ENCODE assay signal across 9 cellular contexts in the genomic region with DNA sequence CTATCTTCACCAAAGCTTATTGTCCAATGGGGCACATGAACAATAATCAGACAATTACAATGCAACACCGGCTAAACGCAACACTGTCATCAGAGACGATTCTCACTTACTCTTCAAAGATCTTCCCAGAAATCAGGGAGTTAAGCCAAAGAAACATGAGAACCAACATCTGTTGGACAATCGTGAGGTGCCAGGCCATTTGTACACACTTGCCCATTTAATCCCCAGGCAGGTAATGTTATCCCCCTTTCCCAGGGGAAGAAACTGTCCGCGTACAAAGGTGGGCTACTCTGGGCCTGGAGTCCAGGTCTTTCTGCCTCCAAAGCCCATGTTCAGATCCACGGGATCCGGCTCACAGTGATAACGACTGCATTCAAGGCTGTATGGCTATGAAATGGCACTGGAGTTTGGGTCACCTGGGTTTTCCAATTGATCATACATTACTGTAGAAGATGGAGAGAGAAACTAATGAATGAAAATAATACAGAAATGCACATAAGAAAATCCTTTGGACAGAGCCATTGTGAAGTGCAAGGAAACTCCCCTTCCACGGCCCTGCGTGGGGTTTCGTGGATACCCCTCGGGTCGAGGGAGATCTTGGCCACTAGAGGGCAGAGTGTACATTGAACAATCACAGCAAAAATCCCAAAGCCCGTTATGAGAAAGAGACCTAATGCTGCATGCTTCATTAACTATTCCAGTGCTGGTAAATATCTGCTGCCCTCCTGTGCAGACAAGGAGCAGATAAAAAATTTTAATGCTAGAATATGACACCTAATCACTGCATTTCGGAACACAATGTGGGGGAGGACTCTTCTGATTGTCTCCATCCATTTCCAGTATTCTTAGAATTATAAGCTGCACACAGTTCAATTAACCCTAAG.
DNase-seq lines count a peak whose midpoint lies in the region; ATAC-seq and TF ChIP-seq lines count a peak whose summit lies in the region.
"Had no signal": no experiment of that assay in that cellular context is flagged by ENCODE, and none has a peak within 500 bp of the region (broad histone marks: within the 10 kb centered on the region; RNA-seq: fewer than 3 reads in every experiment).

No MANE protein-coding gene starts in this region.

- no peak overlapping the region for H3K4me2 ChIP-seq in Karpas-422 (ENCODE audit: low read depth, low read length, poor library complexity, severe bottlenecking)
- H3K4me2 ChIP-seq: BLaER1 had no signal

- no peaks in the 10 kb centered on the region for H3K9me3 ChIP-seq in Karpas-422 (ENCODE audit: low read length)
- no peaks in the 10 kb centered on the region for H3K9me3 ChIP-seq in cardiac muscle cell (ENCODE audit: low read depth)
- no peaks in the 10 kb centered on the region for H3K9me3 ChIP-seq in sigmoid colon
- H3K9me3 ChIP-seq: BLaER1 had no signal

- H3K4me1 ChIP-seq in Karpas-422 (ENCODE audit: low read length) (peaks cover 19% of the 10 kb centered on the region), cardiac muscle cell (ENCODE audit: low read depth) (no peaks in the 10 kb centered on the region), sigmoid colon (peaks cover 0 to 16% (median 6%) of the 10 kb centered on the region in 4 donors)
- H3K4me1 ChIP-seq: BLaER1 had no signal

- 44 to 54% methylated on average over 16 of the region's 16 CpGs for WGBS in sigmoid colon, 2 donors

- no peak overlapping the region for H3K27ac Mint-ChIP-seq in activated naive CD8-positive, alpha-beta T cell treated with anti-CD3 and anti-CD28 coated beads for 36 hours

- no peak for TF ChIP-seq POLR2A in sigmoid colon (IDR thresholded peaks at IDR 0.05)

- no peak overlapping the region for H2AFZ ChIP-seq in Karpas-422 (ENCODE audit: low read length)

- no peak overlapping the region for H3K9ac ChIP-seq in Karpas-422 (ENCODE audit: low read length)
- H3K9ac ChIP-seq: BLaER1 had no signal

- H3K27me3 ChIP-seq in Karpas-422 (ENCODE audit: low read length) (no peaks in the 10 kb centered on the region), cardiac muscle cell (no peaks in the 10 kb centered on the region), sigmoid colon (no peaks in the 10 kb centered on the region)
- H3K27me3 ChIP-seq: BLaER1 had no signal

- H3K36me3 ChIP-seq in Karpas-422 (ENCODE audit: insufficient read depth, low read length) (no peaks in the 10 kb centered on the region), cardiac muscle cell (no peaks in the 10 kb centered on the region), sigmoid colon (no peaks in the 10 kb centered on the region)
- H3K36me3 ChIP-seq: BLaER1 had no signal

- H3K27me3 Mint-ChIP-seq in activated naive CD8-positive, alpha-beta T cell treated with anti-CD3 and anti-CD28 coated beads for 36 hours, result no peaks in the 10 kb centered on the region

- H3K9me2 ChIP-seq in Karpas-422 (replicated peaks; ENCODE audit: insufficient read depth, low read length), result no peaks in the 10 kb centered on the region

- H3K4me1 Mint-ChIP-seq in activated naive CD8-positive, alpha-beta T cell treated with anti-CD3 and anti-CD28 coated beads for 36 hours, result peaks cover 6% of the 10 kb centered on the region

- TF ChIP-seq CTCF in cardiac muscle cell (IDR thresholded peaks at IDR 0.05; ENCODE audit: low read depth, low read length), result peak; percentile 84
- TF ChIP-seq CTCF in sigmoid colon (IDR thresholded peaks at IDR 0.05), result peak; percentile 76 to 84 (median 78)

- no peaks in the 10 kb centered on the region for H3K9me3 Mint-ChIP-seq in activated naive CD8-positive, alpha-beta T cell treated with anti-CD3 and anti-CD28 coated beads for 36 hours

- no peaks in the 10 kb centered on the region for H3K79me2 ChIP-seq in Karpas-422 (ENCODE audit: low read length)

- intact Hi-C loops in sigmoid colon (cut with DNase I), result loop anchor here (1.0 to 5.0 kb wide), 4 partner anchors 259 to 483 kb away; no protein-coding TSS in a partner anchor

- ATAC-seq in HG03520 (IDR thresholded peaks at IDR 0.05; ENCODE audit: unreplicated experiment), result no peak

- H3K27ac ChIP-seq in Karpas-422 (ENCODE audit: low read length), result no peak overlapping the region
- no peak overlapping the region for H3K27ac ChIP-seq in cardiac muscle cell
- H3K27ac ChIP-seq in sigmoid colon, result no peak overlapping the region
- H3K27ac ChIP-seq: BLaER1 had no signal

- H3K4me3 ChIP-seq in Karpas-422 (ENCODE audit: low read length), result no peak overlapping the region
- H3K4me3 ChIP-seq in cardiac muscle cell, result no peak overlapping the region
- no peak overlapping the region for H3K4me3 ChIP-seq in sigmoid colon
- H3K4me3 ChIP-seq: BLaER1 had no signal

- no peaks in the 10 kb centered on the region for H4K20me1 ChIP-seq in Karpas-422 (ENCODE audit: insufficient read depth, low read depth, low read length)
- H4K20me1 ChIP-seq: BLaER1 had no signal

- TF ChIP-seq EP300 in sigmoid colon (IDR thresholded peaks at IDR 0.05), result no peak

- H3K36me3 Mint-ChIP-seq in activated naive CD8-positive, alpha-beta T cell treated with anti-CD3 and anti-CD28 coated beads for 36 hours, result no peaks in the 10 kb centered on the region

- DNase-seq in NCI-H510A treated with DMSO at 0.1 percent for 48 hours (lab: John Stamatoyannopoulos, UW), result peak; percentile 66
- DNase-seq in NCI-H510A (lab: John Stamatoyannopoulos, UW), result no peak
- DNase-seq in Karpas-422, result peak; percentile 83
- peak; percentile 40 for DNase-seq in RPMI7951 (ENCODE audit: low read depth)
- DNase-seq in activated naive CD8-positive, alpha-beta T cell treated with anti-CD3 and anti-CD28 coated beads for 36 hours, result peak; percentile 25
- DNase-seq in cardiac muscle cell (ENCODE audit: low read depth in 1 of 2, low spot score in 1 of 2), result peak; percentile 67 to 81
- DNase-seq in sigmoid colon, result no peak

- no peak overlapping the region for H3K4me3 Mint-ChIP-seq in activated naive CD8-positive, alpha-beta T cell treated with anti-CD3 and anti-CD28 coated beads for 36 hours

Comparison
In these comparisons a context has a peak if more than half of its experiments do, and no peak if none do; other contexts are left out.
1. DNase-seq: peak in NCI-H510A treated with DMSO at 0.1 percent for 48 hours (single experiment), Karpas-422 (single experiment), RPMI7951 (single experiment), activated naive CD8-positive, alpha-beta T cell treated with anti-CD3 and anti-CD28 coated beads for 36 hours (single experiment) and cardiac muscle cell (2 of 2); none in NCI-H510A (single experiment) and sigmoid colon (single experiment).